In the genomic region with DNA sequence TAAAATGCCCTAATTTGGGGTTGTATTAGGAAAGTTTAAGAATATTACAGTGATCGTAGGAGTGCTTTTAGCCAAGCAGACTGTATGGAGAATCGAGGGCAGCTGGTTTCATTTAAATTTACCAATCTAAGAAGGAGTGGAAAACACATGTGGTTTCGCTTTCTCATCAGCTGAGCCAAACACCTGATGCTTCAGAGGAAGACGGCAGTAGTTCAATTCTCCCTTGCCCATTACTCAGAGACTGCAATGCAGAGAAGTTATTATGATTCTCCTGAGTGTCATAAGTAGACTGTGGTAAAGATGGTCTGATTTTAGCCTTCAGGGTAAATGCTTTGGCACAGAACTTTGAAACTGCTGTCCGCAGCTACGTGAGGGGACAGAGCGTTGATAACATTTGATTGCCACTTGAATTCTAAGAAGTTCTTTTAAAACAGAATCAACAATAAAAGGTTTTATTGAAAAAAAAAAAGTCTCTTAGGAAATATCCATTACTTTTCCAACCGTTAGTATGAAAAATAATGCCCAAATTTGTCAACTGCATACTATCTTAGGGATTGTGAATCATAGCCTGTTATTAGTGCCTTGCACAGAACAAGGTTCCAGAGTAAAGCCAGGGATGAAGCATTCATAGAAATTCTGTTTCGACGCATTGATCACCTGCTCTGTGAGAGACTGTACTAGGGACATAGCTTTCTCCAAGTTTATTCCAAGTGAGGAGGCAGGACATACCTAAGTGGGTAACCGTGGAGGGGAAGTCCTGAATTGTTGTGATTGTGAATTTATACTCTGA, we compare ENCODE assay signal across 9 cellular contexts. TPM values are rescaled to one million over a fixed set of nuclear protein-coding genes. Genes with fewer than 3 reads are reported as not detected.
DNase-seq lines count a peak whose midpoint lies in the region; ATAC-seq and TF ChIP-seq lines count a peak whose summit lies in the region.
"Had no signal": no experiment of that assay in that cellular context is flagged by ENCODE, and none has a peak within 500 bp of the region (broad histone marks: within the 10 kb centered on the region; RNA-seq: fewer than 3 reads in every experiment).

No MANE protein-coding gene starts in this region.

- H3K27ac Mint-ChIP-seq in HFFc6 (peak overlapping the region; percentile 79), natural killer cell (no peak overlapping the region), immature natural killer cell (peak overlapping the region in 2 of 6 donors; percentile 34 to 38)

- H3K9me3 Mint-ChIP-seq in HFFc6 (no peaks in the 10 kb centered on the region), natural killer cell (no peaks in the 10 kb centered on the region), immature natural killer cell (no peaks in the 10 kb centered on the region)

- H3K4me3 ChIP-seq in BJ (ENCODE audit: low read depth, low read length) (peak overlapping the region; percentile 10), cardiac fibroblast (replicated peaks in 1 of 2; ENCODE audit: low read depth in 2 of 2, low read length in 2 of 2) (no peak overlapping the region)

- H3K4me1 Mint-ChIP-seq in HFFc6 (ENCODE audit: low read depth) (peaks cover 53% of the 10 kb centered on the region), natural killer cell (peaks cover 14 to 17% of the 10 kb centered on the region in 2 donors), immature natural killer cell (peaks cover 0 to 22% of the 10 kb centered on the region in 2 donors)

- H3K27me3 Mint-ChIP-seq in HFFc6 (ENCODE audit: insufficient read depth) (no peaks in the 10 kb centered on the region; the same call in none of the 2 replicates), natural killer cell (ENCODE audit: low read depth in 2 of 2) (no peaks in the 10 kb centered on the region), immature natural killer cell (ENCODE audit: low read depth in 3 of 3) (peaks cover 0 to 2% (median 0%) of the 10 kb centered on the region in 3 donors)

- H3K4me3 Mint-ChIP-seq in HFFc6 (peak overlapping the region; percentile 85), natural killer cell (peak overlapping the region; percentile 9), immature natural killer cell (peak overlapping the region in 1 of 5 donors; percentile 11)

- intact Hi-C loops in natural killer cell (cut with micrococcal nuclease), result no loop called here

- ATAC-seq in natural killer cell, result no peak

- peak; percentile 63 for DNase-seq in BJ (ENCODE audit: low read depth)
- DNase-seq in HFFc6, result peak; percentile 73
- DNase-seq in cardiac fibroblast (ENCODE audit: low read depth in 2 of 2), result peak; percentile 31 to 61
- no peak for DNase-seq in natural killer cell
- no peak for DNase-seq in immature natural killer cell
- DNase-seq in NCI-H510A (lab: John Stamatoyannopoulos, UW), result no peak
- no peak for DNase-seq in cerebellar nuclear complex (lab: John Stamatoyannopoulos, UW)
- no peak for DNase-seq in activated CD4-positive, CD25-positive, alpha-beta regulatory T cell (lab: John Stamatoyannopoulos, UW)
- DNase-seq: NCI-H2081 treated with DMSO at 0.1 percent for 48 hours had no signal

- H3K36me3 Mint-ChIP-seq in HFFc6 (ENCODE audit: low read depth), result 0 out of 2 replicates have a peak, but pooled peaks cover 13% of the 10 kb centered on the region
- H3K36me3 Mint-ChIP-seq in natural killer cell, result peaks cover 6% of the 10 kb centered on the region
- peaks cover 11 to 24% (median 11%) of the 10 kb centered on the region in 3 donors for H3K36me3 Mint-ChIP-seq in immature natural killer cell

- TF ChIP-seq CTCF in BJ (IDR thresholded peaks at IDR 0.05; ENCODE audit: insufficient read depth, low read depth, low read length) (no peak), HFFc6 (IDR thresholded peaks at IDR 0.05) (no peak), cardiac fibroblast (IDR thresholded peaks at IDR 0.05; ENCODE audit: low read depth, low read length) (no peak), natural killer cell (IDR thresholded peaks at IDR 0.05) (no peak)

- CTCF ChIA-PET in BJ (lab: Yijun Ruan, JAX), result interaction anchor here (0.7 to 1.8 kb wide), 10 partner anchors 22 to 440 kb away, joined by 3 to 8 read pairs (median 4); no protein-coding TSS in a partner anchor

- no peaks in the 10 kb centered on the region for H3K27me3 ChIP-seq in BJ (ENCODE audit: control insufficient read depth, insufficient read depth, low read length)

- POLR2A ChIA-PET in BJ (lab: Charles Lee), result no interaction called here

- peaks cover 12% of the 10 kb centered on the region for H3K36me3 ChIP-seq in BJ (ENCODE audit: control insufficient read depth, insufficient read depth, low read length)

RNA-seq across cellular contexts. Expression of a gene that starts 25.6 kb away (rescaled TPM):
- 2.1 and 2.7 TPM in 2 replicates for polyA plus RNA-seq in BJ (2011; rRNA removed)
- 1.8 and 2.3 TPM in 2 replicates for polyA minus RNA-seq in BJ (2011; rRNA and poly(A)+ RNA removed)
- 1 to 10 TPM; 3.4 to 5.3 (median 4.4) TPM for total RNA-seq in HFFc6 (2021; fragmentation: NEBNext Ultra II Directional; extraction: Animal tissue kit (Norgen Biotek cat#: 25700))
- total RNA-seq in natural killer cell, result 1 to 10 TPM; 5.0 to 9.1 (median 7.2) TPM
- 1 to 10 TPM; 1.6 to 3.5 (median 3.1) TPM for polyA plus RNA-seq in immature natural killer cell

Comparison
In these comparisons a context has a peak if more than half of its experiments do, and no peak if none do; other contexts are left out.
1. DNase-seq: peak in BJ (single experiment), HFFc6 (single experiment) and cardiac fibroblast (2 of 2); none in natural killer cell (single experiment), immature natural killer cell (0 of 3), NCI-H510A (single experiment), cerebellar nuclear complex (0 of 2) and activated CD4-positive, CD25-positive, alpha-beta regulatory T cell (0 of 4).